30 cellular contexts compared by ENCODE assay signal in genomic region chr13:20927858-20928257, GRCh38.
"Had no signal": no experiment of that assay in that cellular context is flagged by ENCODE, and none has a peak within 500 bp of the region (broad histone marks: within the 10 kb centered on the region; RNA-seq: fewer than 3 reads in every experiment).

No MANE protein-coding gene starts in this region.

- H3K4me1 Mint-ChIP-seq: activated B cell treated with CpG ODN at 0.5 μM for 24 hours; activated naive CD4-positive, alpha-beta T cell treated with anti-CD3 and anti-CD28 coated beads, Interleukin-2, amount 10 ng/mL, durations not matched to agents 7 days and 5 days; activated naive CD8-positive, alpha-beta T cell treated with anti-CD3 and anti-CD28 coated beads, Interleukin-2, amount 10 ng/mL, durations not matched to agents 7 days and 5 days had no signal

- H3K36me3 ChIP-seq: ascending aorta, breast epithelium, cardiac muscle cell, esophagus squamous epithelium had no signal

- H3K4me1 ChIP-seq: ascending aorta, breast epithelium, esophagus squamous epithelium had no signal

- ATAC-seq: activated CD4-positive, CD25-positive, alpha-beta regulatory T cell treated with anti-CD3 and anti-CD28 coated beads, Interleukin-2, amount 50 U/mL, for 24 hours; activated CD8-positive, alpha-beta T cell treated with anti-CD3 and anti-CD28 coated beads for 36 hours; activated naive CD4-positive, alpha-beta T cell treated with anti-CD3 and anti-CD28 coated beads, Interleukin-2, amount 50 U/mL, for 72 hours; effector memory CD8-positive, alpha-beta T cell had no signal

- DNase-seq: activated B cell treated with CpG ODN at 0.5 μM for 24 hours; activated CD4-positive, alpha-beta T cell treated with anti-CD3 and anti-CD28 coated beads for 48 hours; activated CD4-positive, alpha-beta T cell treated with anti-CD3 and anti-CD28 coated beads, Interleukin-2, amount 50 U/mL, for 1 hour; activated CD4-positive, alpha-beta T cell treated with anti-CD3 and anti-CD28 coated beads, Interleukin-2, amount 50 U/mL, for 48 hours; activated CD8-positive, alpha-beta T cell treated with anti-CD3 and anti-CD28 coated beads for 36 hours; activated naive CD4-positive, alpha-beta T cell; activated naive CD4-positive, alpha-beta T cell treated with anti-CD3 and anti-CD28 coated beads, Interleukin-2, amount 10 ng/mL, durations not matched to agents 7 days and 5 days; activated naive CD8-positive, alpha-beta T cell treated with anti-CD3 and anti-CD28 coated beads, Interleukin-2, amount 10 ng/mL, durations not matched to agents 7 days and 5 days; activated T-cell treated with anti-CD3 and anti-CD28 coated beads, Interleukin-2, amount 50 U/mL, for 48 hours; central memory CD4-positive, alpha-beta T cell; cerebellar nuclear complex; cortex of kidney; dermis blood vessel endothelial cell; effector CD4-positive, alpha-beta T cell; effector memory CD8-positive, alpha-beta T cell; esophagus squamous epithelium; foreskin melanocyte; head of caudate nucleus; T-helper 2 cell had no signal

- H3K27me3 Mint-ChIP-seq: activated B cell treated with CpG ODN at 0.5 μM for 24 hours; activated CD8-positive, alpha-beta T cell treated with anti-CD3 and anti-CD28 coated beads for 36 hours; activated naive CD4-positive, alpha-beta T cell treated with anti-CD3 and anti-CD28 coated beads, Interleukin-2, amount 10 ng/mL, durations not matched to agents 7 days and 5 days; effector memory CD8-positive, alpha-beta T cell had no signal

- H3K4me3 ChIP-seq: ascending aorta, breast epithelium, cardiac muscle cell, esophagus squamous epithelium had no signal

- H3K27ac Mint-ChIP-seq: activated B cell treated with CpG ODN at 0.5 μM for 24 hours; activated CD8-positive, alpha-beta T cell treated with anti-CD3 and anti-CD28 coated beads for 36 hours; activated naive CD4-positive, alpha-beta T cell treated with anti-CD3 and anti-CD28 coated beads, Interleukin-2, amount 10 ng/mL, durations not matched to agents 7 days and 5 days; activated naive CD4-positive, alpha-beta T cell treated with anti-CD3 and anti-CD28 coated beads, Interleukin-2, amount 50 U/mL, for 72 hours; activated naive CD8-positive, alpha-beta T cell treated with anti-CD3 and anti-CD28 coated beads, Interleukin-2, amount 10 ng/mL, durations not matched to agents 7 days and 5 days; activated T-helper 1 cell treated with anti-CD3 and anti-CD28 coated beads, Interleukin-12 subunit alpha, Interleukin-12 subunit beta, Interleukin-2, Interleukin-4 antibody, amounts not matched to agents 30 ng/mL and 10 ng/mL and 1 ng/mL, durations not matched to agents 14 hours and 24 hours and 36 hours; activated T-helper 2 cell treated with anti-CD3 and anti-CD28 coated beads, Interferon-gamma antibody, Interleukin-2, Interleukin-4, amounts not matched to agents 10 μg/mL and 5 μg/mL and 100 μg/mL, durations not matched to agents 14 hours and 24 hours and 36 hours; brain; effector memory CD8-positive, alpha-beta T cell had no signal

- H3K27ac ChIP-seq: ascending aorta, breast epithelium, cardiac muscle cell, epithelial cell of prostate, esophagus squamous epithelium, VCaP had no signal

- H3K4me3 Mint-ChIP-seq: activated B cell treated with CpG ODN at 0.5 μM for 24 hours; activated CD8-positive, alpha-beta T cell treated with anti-CD3 and anti-CD28 coated beads for 36 hours; activated naive CD4-positive, alpha-beta T cell treated with anti-CD3 and anti-CD28 coated beads, Interleukin-2, amount 10 ng/mL, durations not matched to agents 7 days and 5 days; activated naive CD8-positive, alpha-beta T cell treated with anti-CD3 and anti-CD28 coated beads, Interleukin-2, amount 10 ng/mL, durations not matched to agents 7 days and 5 days; activated T-helper 1 cell treated with anti-CD3 and anti-CD28 coated beads, Interleukin-12 subunit alpha, Interleukin-12 subunit beta, Interleukin-2, Interleukin-4 antibody, amounts not matched to agents 30 ng/mL and 10 ng/mL and 1 ng/mL, durations not matched to agents 14 hours and 24 hours and 36 hours; brain; effector memory CD8-positive, alpha-beta T cell had no signal

- H3K9me3 ChIP-seq: ascending aorta, breast epithelium, esophagus squamous epithelium had no signal

- FAIRE-seq: endothelial cell of umbilical vein had no signal

- H3K9me3 Mint-ChIP-seq: activated B cell treated with CpG ODN at 0.5 μM for 24 hours; activated CD8-positive, alpha-beta T cell treated with anti-CD3 and anti-CD28 coated beads for 36 hours; activated naive CD4-positive, alpha-beta T cell treated with anti-CD3 and anti-CD28 coated beads, Interleukin-2, amount 10 ng/mL, durations not matched to agents 7 days and 5 days; activated naive CD4-positive, alpha-beta T cell treated with anti-CD3 and anti-CD28 coated beads, Interleukin-2, amount 50 U/mL, for 72 hours; activated naive CD8-positive, alpha-beta T cell treated with anti-CD3 and anti-CD28 coated beads, Interleukin-2, amount 10 ng/mL, durations not matched to agents 7 days and 5 days; activated T-helper 1 cell treated with anti-CD3 and anti-CD28 coated beads, Interleukin-12 subunit alpha, Interleukin-12 subunit beta, Interleukin-2, Interleukin-4 antibody, amounts not matched to agents 30 ng/mL and 10 ng/mL and 1 ng/mL, durations not matched to agents 14 hours and 24 hours and 36 hours; activated T-helper 2 cell treated with anti-CD3 and anti-CD28 coated beads, Interferon-gamma antibody, Interleukin-2, Interleukin-4, amounts not matched to agents 10 μg/mL and 5 μg/mL and 100 μg/mL, durations not matched to agents 14 hours and 24 hours and 36 hours; brain; effector memory CD8-positive, alpha-beta T cell had no signal

- H3K27me3 ChIP-seq: ascending aorta, breast epithelium, cardiac muscle cell, esophagus squamous epithelium had no signal

- H3K36me3 Mint-ChIP-seq: activated naive CD4-positive, alpha-beta T cell treated with anti-CD3 and anti-CD28 coated beads, Interleukin-2, amount 10 ng/mL, durations not matched to agents 7 days and 5 days; activated naive CD4-positive, alpha-beta T cell treated with anti-CD3 and anti-CD28 coated beads, Interleukin-2, amount 50 U/mL, for 72 hours; activated naive CD8-positive, alpha-beta T cell treated with anti-CD3 and anti-CD28 coated beads, Interleukin-2, amount 10 ng/mL, durations not matched to agents 7 days and 5 days; brain had no signal
